In genomic region chr2:11892041-11892440, GRCh38 we compare ENCODE assay signal across 33 cellular contexts.
"Had no signal": no experiment of that assay in that cellular context is flagged by ENCODE, and none has a peak within 500 bp of the region (broad histone marks: within the 10 kb centered on the region; RNA-seq: fewer than 3 reads in every experiment).

No MANE protein-coding gene starts in this region.

- H3K4me1 ChIP-seq: SJCRH30 had no signal

- ATAC-seq: Panc1, Right ventricle myocardium inferior, SK-N-SH treated with all-trans-retinoic acid at 6 μM for 48 hours had no signal

- H3K27me3 ChIP-seq: MG63, SJCRH30 had no signal

- H3K4me2 ChIP-seq: PC-9 had no signal

- DNase-seq: Kasumi-1, KG1, MG63, NCI-H1048, NCI-H1092 treated with DMSO at 0.1 percent for 48 hours, NCI-H1105 treated with DMSO at 0.1 percent for 48 hours, NCI-H1417, NCI-H1436, NCI-H146, NCI-H1694, NCI-H187, NCI-H1930, NCI-H2029 treated with DMSO at 0.1 percent for 48 hours, NCI-H2081 treated with DMSO at 0.1 percent for 48 hours, NCI-H2107, NCI-H2171, NCI-H226, NCI-H446 treated with DMSO at 0.1 percent for 48 hours, NCI-H510A, NCI-H524, NCI-H69, NCI-H748 treated with DMSO at 0.1 percent for 48 hours, NCI-H82, PC-9, SHP77, SIG-M5, SJCRH30 had no signal

- H2AFZ ChIP-seq: PC-9 had no signal

- H3K4me3 ChIP-seq: MG63, PC-9, SJCRH30, SK-N-MC had no signal

- H3K9me3 ChIP-seq: SJCRH30 had no signal

- H3K27ac ChIP-seq: PC-9, RWPE1, SJCRH30, SK-N-MC had no signal

- H3K36me3 ChIP-seq: MG63, SJCRH30 had no signal

- FAIRE-seq: RCC 7860 had no signal
